Comparison of ENCODE assay signal across 1 cellular context in the genomic region with DNA sequence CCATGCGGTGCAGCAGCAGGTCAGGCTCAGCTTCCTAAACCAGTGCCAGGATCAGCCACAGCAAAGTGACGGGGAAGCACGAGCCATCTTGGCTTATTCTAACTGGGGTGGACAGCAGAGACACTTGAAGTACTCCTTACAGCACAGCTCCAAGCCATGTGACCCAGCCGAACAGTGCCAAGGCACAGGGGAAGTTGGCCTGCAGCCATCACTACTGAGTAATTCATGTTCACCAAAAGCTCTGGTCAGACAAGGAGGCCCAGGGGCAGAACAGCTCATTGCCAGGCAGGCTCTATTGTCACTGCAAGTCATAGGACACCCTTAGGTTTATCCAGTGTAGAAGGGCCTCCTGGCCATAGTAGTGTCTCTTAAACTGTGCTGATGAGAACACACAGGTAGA.
TF ChIP-seq lines count a peak whose summit lies in the region.

No MANE protein-coding gene starts in this region.

TF ChIP-seq in GM23338, 12 proteins besides CTCF, POLR2A, EP300 and RAD21 (continued from another document):
- TF ChIP-seq, protein P1, sequence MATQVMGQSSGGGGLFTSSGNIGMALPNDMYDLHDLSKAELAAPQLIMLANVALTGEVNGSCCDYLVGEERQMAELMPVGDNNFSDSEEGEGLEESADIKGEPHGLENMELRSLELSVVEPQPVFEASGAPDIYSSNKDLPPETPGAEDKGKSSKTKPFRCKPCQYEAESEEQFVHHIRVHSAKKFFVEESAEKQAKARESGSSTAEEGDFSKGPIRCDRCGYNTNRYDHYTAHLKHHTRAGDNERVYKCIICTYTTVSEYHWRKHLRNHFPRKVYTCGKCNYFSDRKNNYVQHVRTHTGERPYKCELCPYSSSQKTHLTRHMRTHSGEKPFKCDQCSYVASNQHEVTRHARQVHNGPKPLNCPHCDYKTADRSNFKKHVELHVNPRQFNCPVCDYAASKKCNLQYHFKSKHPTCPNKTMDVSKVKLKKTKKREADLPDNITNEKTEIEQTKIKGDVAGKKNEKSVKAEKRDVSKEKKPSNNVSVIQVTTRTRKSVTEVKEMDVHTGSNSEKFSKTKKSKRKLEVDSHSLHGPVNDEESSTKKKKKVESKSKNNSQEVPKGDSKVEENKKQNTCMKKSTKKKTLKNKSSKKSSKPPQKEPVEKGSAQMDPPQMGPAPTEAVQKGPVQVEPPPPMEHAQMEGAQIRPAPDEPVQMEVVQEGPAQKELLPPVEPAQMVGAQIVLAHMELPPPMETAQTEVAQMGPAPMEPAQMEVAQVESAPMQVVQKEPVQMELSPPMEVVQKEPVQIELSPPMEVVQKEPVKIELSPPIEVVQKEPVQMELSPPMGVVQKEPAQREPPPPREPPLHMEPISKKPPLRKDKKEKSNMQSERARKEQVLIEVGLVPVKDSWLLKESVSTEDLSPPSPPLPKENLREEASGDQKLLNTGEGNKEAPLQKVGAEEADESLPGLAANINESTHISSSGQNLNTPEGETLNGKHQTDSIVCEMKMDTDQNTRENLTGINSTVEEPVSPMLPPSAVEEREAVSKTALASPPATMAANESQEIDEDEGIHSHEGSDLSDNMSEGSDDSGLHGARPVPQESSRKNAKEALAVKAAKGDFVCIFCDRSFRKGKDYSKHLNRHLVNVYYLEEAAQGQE (IDR thresholded peaks at IDR 0.05; ENCODE audit: unreplicated experiment), result no peak
- TF ChIP-seq POLR2AphosphoS5 (IDR thresholded peaks at IDR 0.05; ENCODE audit: low read depth) (no peak), JUNB (IDR thresholded peaks at IDR 0.05; ENCODE audit: unreplicated experiment) (no peak)
